Comparison of ENCODE assay signal across 18 cellular contexts in the genomic region with DNA sequence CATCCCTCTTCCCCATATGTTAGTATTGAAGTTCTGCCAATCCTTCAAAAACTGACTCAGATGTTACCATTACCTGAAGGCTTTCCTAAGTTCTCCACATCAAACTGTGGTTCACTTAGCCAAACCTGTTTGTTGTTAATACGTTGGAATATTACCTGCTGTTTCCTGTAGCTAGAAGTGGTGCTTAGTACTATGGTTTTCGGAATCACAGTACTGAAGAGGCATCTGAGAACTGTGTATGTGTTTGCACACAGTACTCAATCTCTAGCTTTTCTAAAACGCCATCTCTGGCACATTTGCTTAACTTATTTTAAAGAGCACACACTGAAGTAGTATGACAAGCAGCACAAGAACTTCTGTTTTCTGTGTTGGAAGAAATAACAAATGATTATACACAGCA.
"Had no signal": no experiment of that assay in that cellular context is flagged by ENCODE, and none has a peak within 500 bp of the region (broad histone marks: within the 10 kb centered on the region; RNA-seq: fewer than 3 reads in every experiment).

No MANE protein-coding gene starts in this region.

- H3K36me3 ChIP-seq: thyroid gland had no signal

- FAIRE-seq: endothelial cell of umbilical vein had no signal

- H3K27me3 ChIP-seq: thyroid gland had no signal

- H3K27ac ChIP-seq: thyroid gland, VCaP had no signal

- DNase-seq: activated CD4-positive, alpha-beta T cell treated with anti-CD3 and anti-CD28 coated beads for 1 hour; activated CD4-positive, alpha-beta T cell treated with anti-CD3 and anti-CD28 coated beads, Interleukin-2, amount 50 U/mL, for 4 hours; activated naive CD4-positive, alpha-beta T cell; activated naive CD8-positive, alpha-beta T cell treated with anti-CD3 and anti-CD28 coated beads, Interleukin-2, amount 10 ng/mL, durations not matched to agents 7 days and 5 days; activated T-cell treated with anti-CD3 and anti-CD28 coated beads for 4 hours; effector CD8-positive, alpha-beta T cell; foreskin fibroblast; glutamatergic neuron; hypothalamus; kidney glomerular epithelial cell; nephron progenitor cell; occipital lobe; stimulated activated CD4-positive, alpha-beta T cell treated with anti-CD3 and anti-CD28 coated beads, Interleukin-15, amount 100 ng/mL, for 24 hours; stimulated activated CD4-positive, alpha-beta T cell treated with anti-CD3 and anti-CD28 coated beads, Interleukin-4, amount 100 ng/mL, for 1 hour; stimulated activated naive B cell treated with anti-CD40 and anti-IgM and Interleukin-4, amounts not matched to agents 10 μg/mL and 1 μg/mL and 100 μg/mL, for 72 hours; thyroid gland had no signal

- H3K4me1 ChIP-seq: thyroid gland had no signal

- H3K9me3 ChIP-seq: thyroid gland had no signal

- H3K4me3 ChIP-seq: thyroid gland had no signal

- ATAC-seq: stimulated activated naive B cell treated with anti-CD40 and anti-IgM and Interleukin-4, amounts not matched to agents 10 μg/mL and 1 μg/mL and 100 μg/mL, for 72 hours had no signal
